8 cellular contexts compared by ENCODE assay signal in genomic region chr2:70553334-70553583, GRCh38. TPM values are rescaled to one million over a fixed set of nuclear protein-coding genes. Genes with fewer than 3 reads are reported as not detected.
DNase-seq lines count a peak whose midpoint lies in the region; ATAC-seq, FAIRE-seq and TF ChIP-seq lines count a peak whose summit lies in the region.

No MANE protein-coding gene starts in this region.

- peak overlapping the region; percentile 95 to 96 for H3K4me3 Mint-ChIP-seq in activated T-cell treated with anti-CD3 and anti-CD28 coated beads, Interleukin-2, amount 50 U/mL, for 72 hours

- FAIRE-seq in HTR-8/SVneo (lab: Jason Lieb, UNC) = no peak

- no peaks in the 10 kb centered on the region for H3K9me3 ChIP-seq in HUES64 (ENCODE audit: insufficient read depth, low read depth, low read length)

- H3K9ac ChIP-seq in HUES64 (ENCODE audit: low read depth, low read length) = peak overlapping the region; percentile 48

- CTCF ChIA-PET in HEK293T (lab: Yijun Ruan, JAX) = interaction anchor here (1.2 kb wide), 1 partner anchor 65 kb away, joined by 6 read pairs; no protein-coding TSS in a partner anchor

- no peak overlapping the region for H3K27ac Mint-ChIP-seq in activated T-cell treated with anti-CD3 and anti-CD28 coated beads, Interleukin-2, amount 50 U/mL, for 72 hours

- peak; percentile 51 for DNase-seq in NCI-H1092 treated with DMSO at 0.1 percent for 48 hours (lab: John Stamatoyannopoulos, UW)
- no peak for DNase-seq in NCI-H1092 (lab: John Stamatoyannopoulos, UW)
- DNase-seq in activated T-cell treated with anti-CD3 and anti-CD28 coated beads, Interleukin-2, amount 50 U/mL, for 72 hours = no peak
- no peak for DNase-seq in HEK293T (ENCODE audit: extremely low spot score)
- no peak for DNase-seq in HTR-8/SVneo (ENCODE audit: insufficient read length, low spot score)

- H3K9me3 Mint-ChIP-seq in activated T-cell treated with anti-CD3 and anti-CD28 coated beads, Interleukin-2, amount 50 U/mL, for 72 hours = no peaks in the 10 kb centered on the region

- H3K27ac ChIP-seq in HUES64 (ENCODE audit: low read depth, low read length) (no peak overlapping the region; the same call in 1 of the 2 replicates), skin epidermis (peak overlapping the region; percentile 18 to 91 (median 81))

- peaks cover 66% of the 10 kb centered on the region for H3K27me3 ChIP-seq in HUES64 (ENCODE audit: insufficient read depth, low read length)

- WGBS in HUES64 = under 1% methylated on average over 18 of the region's 18 CpGs

- peak; percentile 24 to 28 for ATAC-seq in activated T-cell treated with anti-CD3 and anti-CD28 coated beads, Interleukin-2, amount 50 U/mL, for 72 hours (replicated peaks in 1 of 2)

- no peaks in the 10 kb centered on the region for H3K36me3 Mint-ChIP-seq in activated T-cell treated with anti-CD3 and anti-CD28 coated beads, Interleukin-2, amount 50 U/mL, for 72 hours (ENCODE audit: insufficient read depth in 2 of 2)

- POLR2A ChIA-PET in HEK293T (lab: Yijun Ruan, JAX) = no interaction called here

- no peaks in the 10 kb centered on the region for H3K36me3 ChIP-seq in HUES64 (ENCODE audit: insufficient read depth, low read length)

- H3K4me1 ChIP-seq in HUES64 (ENCODE audit: insufficient read depth, low read length) = peaks cover 6% of the 10 kb centered on the region; the same call in 1 of the 2 replicates

- peaks cover 28% of the 10 kb centered on the region for H3K4me1 Mint-ChIP-seq in activated T-cell treated with anti-CD3 and anti-CD28 coated beads, Interleukin-2, amount 50 U/mL, for 72 hours (ENCODE audit: low read depth)

- H3K4me3 ChIP-seq in HUES64 (ENCODE audit: low read length) (peak overlapping the region; percentile 76), iPS-11a (ENCODE audit: low read depth, low read length) (peak overlapping the region; percentile 65), skin epidermis (peak overlapping the region; percentile 53 to 77 (median 61))

- peaks cover 31% of the 10 kb centered on the region for H3K27me3 Mint-ChIP-seq in activated T-cell treated with anti-CD3 and anti-CD28 coated beads, Interleukin-2, amount 50 U/mL, for 72 hours (ENCODE audit: low read depth)

TF ChIP-seq in HEK293T, 16 proteins besides CTCF, POLR2A, EP300 and RAD21:
- TF ChIP-seq ELF4 (IDR thresholded peaks at IDR 0.05) = no peak
- no peak for TF ChIP-seq ARNT (IDR thresholded peaks at IDR 0.05)
- no peak for TF ChIP-seq PKNOX1 (IDR thresholded peaks at IDR 0.05)
- TF ChIP-seq FOXA1 (IDR thresholded peaks at IDR 0.05) = no peak
- TF ChIP-seq BHLHE40 (IDR thresholded peaks at IDR 0.05; ENCODE audit: borderline replicate concordance) = no peak
- no peak for TF ChIP-seq SUZ12 (IDR thresholded peaks at IDR 0.05)
- no peak for TF ChIP-seq ZNF384 (IDR thresholded peaks at IDR 0.05)
- no peak for TF ChIP-seq FOXM1 (IDR thresholded peaks at IDR 0.05; ENCODE audit: borderline replicate concordance)
- no peak for TF ChIP-seq FOXK2 (IDR thresholded peaks at IDR 0.05)

RNA-seq across cellular contexts. Expression of gene TGFA, which starts 0.4 kb away (rescaled TPM):
- polyA plus RNA-seq in HUES64 (2013, experiment 1 of 2) = 1.2 TPM
- 1.8 TPM for polyA plus RNA-seq in HUES64 (2013, experiment 2 of 2)
- total RNA-seq in activated T-cell treated with anti-CD3 and anti-CD28 coated beads, Interleukin-2, amount 50 U/mL, for 72 hours = 1 to 10 TPM; 2.5 TPM
